2 cellular contexts compared by ENCODE assay signal in the genomic region with DNA sequence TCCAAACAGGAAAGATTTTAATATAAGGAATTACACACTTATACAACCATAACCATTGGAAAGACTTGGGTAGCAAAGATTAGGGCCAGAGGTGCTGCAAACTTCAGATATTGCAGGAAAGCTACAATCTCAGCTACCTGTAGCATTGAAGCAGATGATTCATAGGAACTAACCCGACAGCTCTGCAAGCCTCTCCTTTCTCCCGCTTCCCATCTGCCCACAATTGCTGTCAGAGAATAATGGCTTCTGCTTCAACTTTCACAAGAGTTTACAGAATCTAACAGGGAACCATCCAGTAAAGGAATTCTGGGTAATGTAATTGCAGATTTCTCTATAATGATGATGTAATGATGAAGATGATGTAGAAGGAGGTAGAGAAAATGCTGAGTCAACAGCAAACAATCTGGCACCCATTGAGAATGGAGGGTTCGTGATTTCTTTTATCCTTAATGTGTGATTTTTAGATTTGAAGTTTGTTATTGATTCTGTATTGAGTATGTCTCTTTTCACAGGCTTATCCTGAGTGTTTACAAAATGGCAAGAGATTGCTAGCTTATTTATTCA.
TF ChIP-seq lines count a peak whose summit lies in the region.

No MANE protein-coding gene starts in this region.

TF ChIP-seq in HEK293, 187 proteins besides CTCF, POLR2A, EP300 and RAD21 (continued from another document):
- TF ChIP-seq, protein P1, sequence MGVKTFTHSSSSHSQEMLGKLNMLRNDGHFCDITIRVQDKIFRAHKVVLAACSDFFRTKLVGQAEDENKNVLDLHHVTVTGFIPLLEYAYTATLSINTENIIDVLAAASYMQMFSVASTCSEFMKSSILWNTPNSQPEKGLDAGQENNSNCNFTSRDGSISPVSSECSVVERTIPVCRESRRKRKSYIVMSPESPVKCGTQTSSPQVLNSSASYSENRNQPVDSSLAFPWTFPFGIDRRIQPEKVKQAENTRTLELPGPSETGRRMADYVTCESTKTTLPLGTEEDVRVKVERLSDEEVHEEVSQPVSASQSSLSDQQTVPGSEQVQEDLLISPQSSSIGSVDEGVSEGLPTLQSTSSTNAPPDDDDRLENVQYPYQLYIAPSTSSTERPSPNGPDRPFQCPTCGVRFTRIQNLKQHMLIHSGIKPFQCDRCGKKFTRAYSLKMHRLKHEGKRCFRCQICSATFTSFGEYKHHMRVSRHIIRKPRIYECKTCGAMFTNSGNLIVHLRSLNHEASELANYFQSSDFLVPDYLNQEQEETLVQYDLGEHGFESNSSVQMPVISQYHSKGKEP (tag by site-specific recombination; IDR thresholded peaks at IDR 0.05): no peak
- 0 out of 2 replicates have a peak, but pooled peaks have one; percentile 16 for TF ChIP-seq SCRT2 (tag by site-specific recombination; IDR thresholded peaks at IDR 0.05)
- TF ChIP-seq, protein P2, sequence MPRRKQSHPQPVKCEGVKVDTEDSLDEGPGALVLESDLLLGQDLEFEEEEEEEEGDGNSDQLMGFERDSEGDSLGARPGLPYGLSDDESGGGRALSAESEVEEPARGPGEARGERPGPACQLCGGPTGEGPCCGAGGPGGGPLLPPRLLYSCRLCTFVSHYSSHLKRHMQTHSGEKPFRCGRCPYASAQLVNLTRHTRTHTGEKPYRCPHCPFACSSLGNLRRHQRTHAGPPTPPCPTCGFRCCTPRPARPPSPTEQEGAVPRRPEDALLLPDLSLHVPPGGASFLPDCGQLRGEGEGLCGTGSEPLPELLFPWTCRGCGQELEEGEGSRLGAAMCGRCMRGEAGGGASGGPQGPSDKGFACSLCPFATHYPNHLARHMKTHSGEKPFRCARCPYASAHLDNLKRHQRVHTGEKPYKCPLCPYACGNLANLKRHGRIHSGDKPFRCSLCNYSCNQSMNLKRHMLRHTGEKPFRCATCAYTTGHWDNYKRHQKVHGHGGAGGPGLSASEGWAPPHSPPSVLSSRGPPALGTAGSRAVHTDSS (tag by site-specific recombination; IDR thresholded peaks at IDR 0.05): peak; percentile 21; the same call in 1 of the 2 replicates
- no peak for TF ChIP-seq ZSCAN23 (tag by site-specific recombination; IDR thresholded peaks at IDR 0.05)
- TF ChIP-seq ZNF121 (tag by site-specific recombination; IDR thresholded peaks at IDR 0.05): no peak

TF ChIP-seq in K562, 482 proteins besides CTCF, POLR2A, EP300 and RAD21 (continued from another document):
- TF ChIP-seq, protein P3, sequence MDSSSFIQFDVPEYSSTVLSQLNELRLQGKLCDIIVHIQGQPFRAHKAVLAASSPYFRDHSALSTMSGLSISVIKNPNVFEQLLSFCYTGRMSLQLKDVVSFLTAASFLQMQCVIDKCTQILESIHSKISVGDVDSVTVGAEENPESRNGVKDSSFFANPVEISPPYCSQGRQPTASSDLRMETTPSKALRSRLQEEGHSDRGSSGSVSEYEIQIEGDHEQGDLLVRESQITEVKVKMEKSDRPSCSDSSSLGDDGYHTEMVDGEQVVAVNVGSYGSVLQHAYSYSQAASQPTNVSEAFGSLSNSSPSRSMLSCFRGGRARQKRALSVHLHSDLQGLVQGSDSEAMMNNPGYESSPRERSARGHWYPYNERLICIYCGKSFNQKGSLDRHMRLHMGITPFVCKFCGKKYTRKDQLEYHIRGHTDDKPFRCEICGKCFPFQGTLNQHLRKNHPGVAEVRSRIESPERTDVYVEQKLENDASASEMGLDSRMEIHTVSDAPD (CRISPR knock-in tag; IDR thresholded peaks at IDR 0.05): no peak
- TF ChIP-seq, protein P4, sequence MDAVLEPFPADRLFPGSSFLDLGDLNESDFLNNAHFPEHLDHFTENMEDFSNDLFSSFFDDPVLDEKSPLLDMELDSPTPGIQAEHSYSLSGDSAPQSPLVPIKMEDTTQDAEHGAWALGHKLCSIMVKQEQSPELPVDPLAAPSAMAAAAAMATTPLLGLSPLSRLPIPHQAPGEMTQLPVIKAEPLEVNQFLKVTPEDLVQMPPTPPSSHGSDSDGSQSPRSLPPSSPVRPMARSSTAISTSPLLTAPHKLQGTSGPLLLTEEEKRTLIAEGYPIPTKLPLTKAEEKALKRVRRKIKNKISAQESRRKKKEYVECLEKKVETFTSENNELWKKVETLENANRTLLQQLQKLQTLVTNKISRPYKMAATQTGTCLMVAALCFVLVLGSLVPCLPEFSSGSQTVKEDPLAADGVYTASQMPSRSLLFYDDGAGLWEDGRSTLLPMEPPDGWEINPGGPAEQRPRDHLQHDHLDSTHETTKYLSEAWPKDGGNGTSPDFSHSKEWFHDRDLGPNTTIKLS (IDR thresholded peaks at IDR 0.05; ENCODE audit: borderline replicate concordance, low read depth): no peak
- TF ChIP-seq MAFF (IDR thresholded peaks at IDR 0.05; ENCODE audit: low read length) (peak; percentile 76; the same call in 1 of the 2 replicates), FOXJ3 (CRISPR knock-in tag; IDR thresholded peaks at IDR 0.05) (no peak), ZNF316 (IDR thresholded peaks at IDR 0.05) (peak; percentile 86), MAFK (IDR thresholded peaks at IDR 0.05; ENCODE audit: low read length) (peak; percentile 79), C11orf30 (IDR thresholded peaks at IDR 0.05; ENCODE audit: low read depth) (peak; percentile 73), CHD2 (IDR thresholded peaks at IDR 0.05; ENCODE audit: low read depth, low read length) (no peak), BRF1 (IDR thresholded peaks at IDR 0.05; ENCODE audit: borderline replicate concordance, extremely low read depth, insufficient read length) (no peak)
- TF ChIP-seq, protein P5, sequence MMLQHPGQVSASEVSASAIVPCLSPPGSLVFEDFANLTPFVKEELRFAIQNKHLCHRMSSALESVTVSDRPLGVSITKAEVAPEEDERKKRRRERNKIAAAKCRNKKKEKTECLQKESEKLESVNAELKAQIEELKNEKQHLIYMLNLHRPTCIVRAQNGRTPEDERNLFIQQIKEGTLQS (IDR thresholded peaks at IDR 0.05): peak; percentile 38; the same call in 1 of the 2 replicates
- TF ChIP-seq, protein P5 (CRISPR knock-in tag; conservative IDR thresholded peaks at IDR 0.05): no peak
- TF ChIP-seq, protein P6, sequence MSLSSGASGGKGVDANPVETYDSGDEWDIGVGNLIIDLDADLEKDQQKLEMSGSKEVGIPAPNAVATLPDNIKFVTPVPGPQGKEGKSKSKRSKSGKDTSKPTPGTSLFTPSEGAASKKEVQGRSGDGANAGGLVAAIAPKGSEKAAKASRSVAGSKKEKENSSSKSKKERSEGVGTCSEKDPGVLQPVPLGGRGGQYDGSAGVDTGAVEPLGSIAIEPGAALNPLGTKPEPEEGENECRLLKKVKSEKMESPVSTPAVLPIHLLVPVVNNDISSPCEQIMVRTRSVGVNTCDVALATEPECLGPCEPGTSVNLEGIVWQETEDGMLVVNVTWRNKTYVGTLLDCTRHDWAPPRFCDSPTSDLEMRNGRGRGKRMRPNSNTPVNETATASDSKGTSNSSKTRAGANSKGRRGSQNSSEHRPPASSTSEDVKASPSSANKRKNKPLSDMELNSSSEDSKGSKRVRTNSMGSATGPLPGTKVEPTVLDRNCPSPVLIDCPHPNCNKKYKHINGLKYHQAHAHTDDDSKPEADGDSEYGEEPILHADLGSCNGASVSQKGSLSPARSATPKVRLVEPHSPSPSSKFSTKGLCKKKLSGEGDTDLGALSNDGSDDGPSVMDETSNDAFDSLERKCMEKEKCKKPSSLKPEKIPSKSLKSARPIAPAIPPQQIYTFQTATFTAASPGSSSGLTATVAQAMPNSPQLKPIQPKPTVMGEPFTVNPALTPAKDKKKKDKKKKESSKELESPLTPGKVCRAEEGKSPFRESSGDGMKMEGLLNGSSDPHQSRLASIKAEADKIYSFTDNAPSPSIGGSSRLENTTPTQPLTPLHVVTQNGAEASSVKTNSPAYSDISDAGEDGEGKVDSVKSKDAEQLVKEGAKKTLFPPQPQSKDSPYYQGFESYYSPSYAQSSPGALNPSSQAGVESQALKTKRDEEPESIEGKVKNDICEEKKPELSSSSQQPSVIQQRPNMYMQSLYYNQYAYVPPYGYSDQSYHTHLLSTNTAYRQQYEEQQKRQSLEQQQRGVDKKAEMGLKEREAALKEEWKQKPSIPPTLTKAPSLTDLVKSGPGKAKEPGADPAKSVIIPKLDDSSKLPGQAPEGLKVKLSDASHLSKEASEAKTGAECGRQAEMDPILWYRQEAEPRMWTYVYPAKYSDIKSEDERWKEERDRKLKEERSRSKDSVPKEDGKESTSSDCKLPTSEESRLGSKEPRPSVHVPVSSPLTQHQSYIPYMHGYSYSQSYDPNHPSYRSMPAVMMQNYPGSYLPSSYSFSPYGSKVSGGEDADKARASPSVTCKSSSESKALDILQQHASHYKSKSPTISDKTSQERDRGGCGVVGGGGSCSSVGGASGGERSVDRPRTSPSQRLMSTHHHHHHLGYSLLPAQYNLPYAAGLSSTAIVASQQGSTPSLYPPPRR (CRISPR knock-in tag; IDR thresholded peaks at IDR 0.05; ENCODE audit: borderline replicate concordance): no peak
